ENCODE assay signal across 9 cellular contexts in the genomic region with DNA sequence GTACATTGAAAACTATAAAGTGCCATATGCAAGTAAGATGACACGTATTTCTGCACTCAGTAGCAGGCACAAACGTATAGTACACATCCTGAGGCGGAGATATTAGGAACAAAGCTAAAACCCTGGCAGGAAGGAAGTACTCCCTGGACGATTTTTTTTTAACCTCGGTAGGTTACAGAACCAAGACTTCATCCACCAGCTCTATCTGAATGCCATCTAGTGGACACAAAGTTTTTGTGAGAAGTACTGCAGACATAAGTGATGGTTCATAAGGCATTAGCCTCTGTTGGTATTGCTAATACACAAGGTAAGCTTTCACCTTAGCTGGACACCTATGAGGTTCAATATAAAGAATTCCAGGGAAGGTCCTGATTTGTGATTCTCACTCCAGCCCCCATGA.
DNase-seq lines count a peak whose midpoint lies in the region; ATAC-seq, FAIRE-seq and TF ChIP-seq lines count a peak whose summit lies in the region.
"Had no signal": no experiment of that assay in that cellular context is flagged by ENCODE, and none has a peak within 500 bp of the region (broad histone marks: within the 10 kb centered on the region; RNA-seq: fewer than 3 reads in every experiment).

No MANE protein-coding gene starts in this region.

- ATAC-seq in HG02938 (IDR thresholded peaks at IDR 0.05; ENCODE audit: unreplicated experiment) (no peak), GM19395 (IDR thresholded peaks at IDR 0.05; ENCODE audit: unreplicated experiment) (no peak), GM21528 (IDR thresholded peaks at IDR 0.05; ENCODE audit: low FRiP score, unreplicated experiment) (no peak)

- DNase-seq in AG04449 (ENCODE audit: low read depth, low spot score) (peak; percentile 14), GM12892 (ENCODE audit: insufficient read length) (no peak), NCI-H1105 (lab: John Stamatoyannopoulos, UW) (peak; percentile 3), astrocyte of the hippocampus (ENCODE audit: low read depth, low spot score) (peak; percentile 38), mesenchymal stem cell (peak; percentile 17)

- no peaks in the 10 kb centered on the region for H3K9me3 ChIP-seq in mesenchymal stem cell (ENCODE audit: control insufficient read depth, low read length)

- H2BK12ac ChIP-seq in mesenchymal stem cell (ENCODE audit: low read length in 2 of 2) = no peak overlapping the region

- H2AFZ ChIP-seq in mesenchymal stem cell (ENCODE audit: low read depth, low read length) = no peak overlapping the region

- no peaks in the 10 kb centered on the region for H3K79me1 ChIP-seq in mesenchymal stem cell (replicated peaks; ENCODE audit: low read length, poor library complexity, severe bottlenecking)

- no peak overlapping the region for H3K27ac ChIP-seq in mesenchymal stem cell (ENCODE audit: low read length, poor library complexity, severe bottlenecking)

- H3K4me3 ChIP-seq in AG04449 (ENCODE audit: low read depth, low read length) = no peak overlapping the region
- H3K4me3 ChIP-seq in mesenchymal stem cell (ENCODE audit: insufficient read depth in 1 of 2, low read depth in 1 of 2, low read length in 2 of 2) = no peak overlapping the region

- peak; percentile 33 for TF ChIP-seq CTCF in AG04449 (IDR thresholded peaks at IDR 0.05; ENCODE audit: insufficient read depth, low read length, missing control alignments)

- no peak overlapping the region for H4K91ac ChIP-seq in mesenchymal stem cell (ENCODE audit: low read length)

- POLR2A ChIA-PET in AG04449 (lab: Yijun Ruan, JAX) = interaction anchor here (0.6 kb wide), 1 partner anchor 279 kb away, joined by 3 read pairs; no protein-coding TSS in a partner anchor

- no peak overlapping the region for H3K14ac ChIP-seq in mesenchymal stem cell (ENCODE audit: low read length in 2 of 2)

- no peak for TF ChIP-seq POLR2A in GM12892 (IDR thresholded peaks at IDR 0.05; ENCODE audit: low read depth, low read length)

- no peak overlapping the region for H2AK5ac ChIP-seq in mesenchymal stem cell (ENCODE audit: low read length, severe bottlenecking)

- H2BK15ac ChIP-seq in mesenchymal stem cell (ENCODE audit: low read depth, poor library complexity, severe bottlenecking) = no peak overlapping the region

- no peak overlapping the region for H3K23ac ChIP-seq in mesenchymal stem cell (ENCODE audit: low read length in 2 of 2)

- peaks cover 0 to 7% of the 10 kb centered on the region in 2 experiments for H3K27me3 ChIP-seq in mesenchymal stem cell (ENCODE audit: control insufficient read depth in 1 of 2, insufficient read depth in 1 of 2, low read length in 2 of 2)

- no peak overlapping the region for H2BK120ac ChIP-seq in mesenchymal stem cell (ENCODE audit: low read depth, low read length)

- no peaks in the 10 kb centered on the region for H3K4me1 ChIP-seq in mesenchymal stem cell (ENCODE audit: control insufficient read depth, insufficient read depth, low read depth, low read length)

- H3K4me2 ChIP-seq in mesenchymal stem cell (ENCODE audit: low read length, poor library complexity, severe bottlenecking) = no peak overlapping the region

- no peak overlapping the region for H4K8ac ChIP-seq in mesenchymal stem cell (ENCODE audit: low read length)

- H3K4ac ChIP-seq in mesenchymal stem cell (ENCODE audit: low read depth in 1 of 2, low read length in 2 of 2) = no peak overlapping the region

- FAIRE-seq in GM12892 (lab: Jason Lieb, UNC) = peak; percentile 75
- FAIRE-seq: colon had no signal

- CTCF ChIA-PET in AG04449 (lab: Yijun Ruan, JAX) = interaction anchor here (0.8 to 5.5 kb wide), 7 partner anchors 9 to 1241 kb away, joined by 3 to 73 read pairs (median 4); no protein-coding TSS in a partner anchor

- no peak overlapping the region for H3K18ac ChIP-seq in mesenchymal stem cell (ENCODE audit: low read depth in 1 of 2, low read length in 2 of 2)

- 47% methylated on average over 3 of the region's 5 CpGs for WGBS in mesenchymal stem cell

- no peak overlapping the region for H2BK5ac ChIP-seq in mesenchymal stem cell (ENCODE audit: low read depth, low read length, poor library complexity, severe bottlenecking)

- H3K36me3 ChIP-seq in mesenchymal stem cell (ENCODE audit: control insufficient read depth in 1 of 2, insufficient read depth in 2 of 2, low read depth in 1 of 2, low read length in 2 of 2) = no peaks in the 10 kb centered on the region

- peak overlapping the region; percentile 16 for H3K9ac ChIP-seq in mesenchymal stem cell (ENCODE audit: low read length)
